1 cellular context compared by ENCODE assay signal in genomic region chr10:34524369-34525091, GRCh38.
A peak's percentile ranks its signal among the peaks of the same experiment; 100 is the strongest.
TF ChIP-seq lines count a peak whose summit lies in the region.

No MANE protein-coding gene starts in this region.

TF ChIP-seq in GM12878, 131 proteins besides CTCF, POLR2A, EP300 and RAD21 (continued from another document):
- TF ChIP-seq NR2C1 (IDR thresholded peaks at IDR 0.05) = no peak
- TF ChIP-seq BCL3 (IDR thresholded peaks at IDR 0.05; ENCODE audit: borderline replicate concordance, insufficient read depth, low read depth, low read length, poor library complexity, severe bottlenecking) = no peak
- no peak for TF ChIP-seq ATF3 (IDR thresholded peaks at IDR 0.05; ENCODE audit: borderline replicate concordance, extremely low read depth, low read depth, low read length)
- TF ChIP-seq POLR2AphosphoS5 (IDR thresholded peaks at IDR 0.05; ENCODE audit: low read length) = no peak
- no peak for TF ChIP-seq ZZZ3 (IDR thresholded peaks at IDR 0.05; ENCODE audit: control insufficient read depth, insufficient read length, low read depth)
- TF ChIP-seq SMAD1 (IDR thresholded peaks at IDR 0.05; ENCODE audit: low read depth, partially characterized antibody) = no peak
- no peak for TF ChIP-seq CEBPB (IDR thresholded peaks at IDR 0.05; ENCODE audit: borderline replicate concordance in 1 of 2, low read depth in 2 of 2, low read length in 2 of 2)
- TF ChIP-seq GATAD2B (conservative IDR thresholded peaks at IDR 0.05; ENCODE audit: low read depth) = no peak; the same call in 1 of the 2 replicates
- no peak for TF ChIP-seq KDM1A (IDR thresholded peaks at IDR 0.05; ENCODE audit: borderline replicate concordance)
- no peak for TF ChIP-seq ZBTB40 (IDR thresholded peaks at IDR 0.05; ENCODE audit: borderline replicate concordance)
- TF ChIP-seq ZBED1 (IDR thresholded peaks at IDR 0.05; ENCODE audit: borderline replicate concordance) = no peak
- peak; percentile 82 for TF ChIP-seq ATF7 (IDR thresholded peaks at IDR 0.05; ENCODE audit: low read depth)
- TF ChIP-seq RELB (IDR thresholded peaks at IDR 0.05; ENCODE audit: low read depth) = no peak
- TF ChIP-seq, protein P1, sequence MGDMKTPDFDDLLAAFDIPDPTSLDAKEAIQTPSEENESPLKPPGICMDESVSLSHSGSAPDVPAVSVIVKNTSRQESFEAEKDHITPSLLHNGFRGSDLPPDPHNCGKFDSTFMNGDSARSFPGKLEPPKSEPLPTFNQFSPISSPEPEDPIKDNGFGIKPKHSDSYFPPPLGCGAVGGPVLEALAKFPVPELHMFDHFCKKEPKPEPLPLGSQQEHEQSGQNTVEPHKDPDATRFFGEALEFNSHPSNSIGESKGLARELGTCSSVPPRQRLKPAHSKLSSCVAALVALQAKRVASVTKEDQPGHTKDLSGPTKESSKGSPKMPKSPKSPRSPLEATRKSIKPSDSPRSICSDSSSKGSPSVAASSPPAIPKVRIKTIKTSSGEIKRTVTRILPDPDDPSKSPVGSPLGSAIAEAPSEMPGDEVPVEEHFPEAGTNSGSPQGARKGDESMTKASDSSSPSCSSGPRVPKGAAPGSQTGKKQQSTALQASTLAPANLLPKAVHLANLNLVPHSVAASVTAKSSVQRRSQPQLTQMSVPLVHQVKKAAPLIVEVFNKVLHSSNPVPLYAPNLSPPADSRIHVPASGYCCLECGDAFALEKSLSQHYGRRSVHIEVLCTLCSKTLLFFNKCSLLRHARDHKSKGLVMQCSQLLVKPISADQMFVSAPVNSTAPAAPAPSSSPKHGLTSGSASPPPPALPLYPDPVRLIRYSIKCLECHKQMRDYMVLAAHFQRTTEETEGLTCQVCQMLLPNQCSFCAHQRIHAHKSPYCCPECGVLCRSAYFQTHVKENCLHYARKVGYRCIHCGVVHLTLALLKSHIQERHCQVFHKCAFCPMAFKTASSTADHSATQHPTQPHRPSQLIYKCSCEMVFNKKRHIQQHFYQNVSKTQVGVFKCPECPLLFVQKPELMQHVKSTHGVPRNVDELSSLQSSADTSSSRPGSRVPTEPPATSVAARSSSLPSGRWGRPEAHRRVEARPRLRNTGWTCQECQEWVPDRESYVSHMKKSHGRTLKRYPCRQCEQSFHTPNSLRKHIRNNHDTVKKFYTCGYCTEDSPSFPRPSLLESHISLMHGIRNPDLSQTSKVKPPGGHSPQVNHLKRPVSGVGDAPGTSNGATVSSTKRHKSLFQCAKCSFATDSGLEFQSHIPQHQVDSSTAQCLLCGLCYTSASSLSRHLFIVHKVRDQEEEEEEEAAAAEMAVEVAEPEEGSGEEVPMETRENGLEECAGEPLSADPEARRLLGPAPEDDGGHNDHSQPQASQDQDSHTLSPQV (IDR thresholded peaks at IDR 0.05) = no peak
- TF ChIP-seq ZNF274 (IDR thresholded peaks at IDR 0.05; ENCODE audit: insufficient read depth, insufficient read length) = no peak
- no peak for TF ChIP-seq MEF2A (IDR thresholded peaks at IDR 0.05; ENCODE audit: insufficient read depth, low read depth, low read length)
- TF ChIP-seq EZH2 (IDR thresholded peaks at IDR 0.05; ENCODE audit: borderline replicate concordance, control insufficient read depth, low read depth, low read length) = no peak
- peak; percentile 96 for TF ChIP-seq MTA2 (IDR thresholded peaks at IDR 0.05; ENCODE audit: low read depth)
- 0 out of 2 replicates have a peak, but pooled peaks have one; percentile 35 for TF ChIP-seq SMARCA5 (IDR thresholded peaks at IDR 0.05)
- peak; percentile 72; the same call in 1 of the 3 replicates for TF ChIP-seq POU2F2 (IDR thresholded peaks at IDR 0.05; ENCODE audit: borderline replicate concordance, low read depth, low read length)
- TF ChIP-seq, protein P2, sequence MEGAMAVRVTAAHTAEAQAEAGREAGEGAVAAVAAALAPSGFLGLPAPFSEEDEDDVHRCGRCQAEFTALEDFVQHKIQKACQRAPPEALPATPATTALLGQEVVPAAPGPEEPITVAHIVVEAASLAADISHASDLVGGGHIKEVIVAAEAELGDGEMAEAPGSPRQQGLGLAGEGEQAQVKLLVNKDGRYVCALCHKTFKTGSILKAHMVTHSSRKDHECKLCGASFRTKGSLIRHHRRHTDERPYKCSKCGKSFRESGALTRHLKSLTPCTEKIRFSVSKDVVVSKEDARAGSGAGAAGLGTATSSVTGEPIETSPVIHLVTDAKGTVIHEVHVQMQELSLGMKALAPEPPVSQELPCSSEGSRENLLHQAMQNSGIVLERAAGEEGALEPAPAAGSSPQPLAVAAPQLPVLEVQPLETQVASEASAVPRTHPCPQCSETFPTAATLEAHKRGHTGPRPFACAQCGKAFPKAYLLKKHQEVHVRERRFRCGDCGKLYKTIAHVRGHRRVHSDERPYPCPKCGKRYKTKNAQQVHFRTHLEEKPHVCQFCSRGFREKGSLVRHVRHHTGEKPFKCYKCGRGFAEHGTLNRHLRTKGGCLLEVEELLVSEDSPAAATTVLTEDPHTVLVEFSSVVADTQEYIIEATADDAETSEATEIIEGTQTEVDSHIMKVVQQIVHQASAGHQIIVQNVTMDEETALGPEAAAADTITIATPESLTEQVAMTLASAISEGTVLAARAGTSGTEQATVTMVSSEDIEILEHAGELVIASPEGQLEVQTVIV (IDR thresholded peaks at IDR 0.05; ENCODE audit: borderline replicate concordance, partially characterized antibody) = no peak
- TF ChIP-seq TARDBP (IDR thresholded peaks at IDR 0.05; ENCODE audit: borderline replicate concordance) = no peak
- peak; percentile 66; the same call in 1 of the 2 replicates for TF ChIP-seq NBN (IDR thresholded peaks at IDR 0.05)
- no peak for TF ChIP-seq HDAC2 (IDR thresholded peaks at IDR 0.05)
- no peak for TF ChIP-seq JUND (IDR thresholded peaks at IDR 0.05; ENCODE audit: low read depth, low read length)
- TF ChIP-seq SMC3 (IDR thresholded peaks at IDR 0.05; ENCODE audit: borderline replicate concordance, low read length) = no peak
- TF ChIP-seq POLR2AphosphoS2 (IDR thresholded peaks at IDR 0.05; ENCODE audit: low read depth, low read length) = no peak
- TF ChIP-seq BMI1 (IDR thresholded peaks at IDR 0.05; ENCODE audit: borderline replicate concordance) = peak; percentile 26; the same call in 1 of the 2 replicates
- TF ChIP-seq MAX (IDR thresholded peaks at IDR 0.05; ENCODE audit: low read depth, low read length) = no peak
- no peak for TF ChIP-seq STAT1 (conservative IDR thresholded peaks at IDR 0.05)
